ENCODE assay signal across 8 cellular contexts in the genomic region with DNA sequence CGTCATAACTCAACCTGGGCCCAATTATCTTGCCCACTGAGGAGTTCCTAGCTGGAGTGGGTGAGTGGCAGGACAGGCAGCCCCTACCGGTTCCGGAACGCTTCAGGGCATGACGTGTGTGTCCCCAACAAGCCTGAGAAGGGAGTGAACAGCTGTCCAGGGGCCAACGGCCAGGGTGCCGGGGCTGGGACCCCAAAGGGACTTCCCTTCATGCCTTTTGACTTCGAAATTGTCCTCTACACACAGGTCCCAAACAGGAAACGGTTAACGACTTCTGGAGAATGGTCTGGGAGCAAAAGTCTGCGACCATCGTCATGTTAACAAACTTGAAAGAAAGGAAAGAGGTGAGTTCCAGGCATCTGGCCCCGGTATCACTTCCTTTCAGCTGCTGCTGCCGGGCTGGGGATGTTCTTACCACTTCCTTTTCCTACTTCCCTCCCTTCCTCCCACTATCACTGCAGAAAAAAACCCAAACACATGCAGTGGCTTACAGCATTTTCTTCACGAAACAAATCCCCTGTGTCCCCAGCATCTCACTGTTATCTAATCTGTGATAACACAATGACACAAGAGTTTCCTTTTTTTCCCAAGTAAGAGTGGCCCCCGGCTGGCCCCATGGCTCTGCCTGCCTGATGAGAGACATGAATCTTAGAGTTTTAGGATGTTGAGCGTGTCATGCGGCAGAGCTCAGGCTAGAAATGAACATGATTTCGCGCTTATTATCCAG.
DNase-seq lines count a peak whose midpoint lies in the region; ATAC-seq and TF ChIP-seq lines count a peak whose summit lies in the region.

No MANE protein-coding gene starts in this region.

- peaks cover 72% of the 10 kb centered on the region for H3K36me3 Mint-ChIP-seq in activated CD8-positive, alpha-beta T cell treated with anti-CD3 and anti-CD28 coated beads for 36 hours (ENCODE audit: low read depth)

- TF ChIP-seq CTCF in activated CD8-positive, alpha-beta T cell treated with anti-CD3 and anti-CD28 coated beads for 36 hours (IDR thresholded peaks at IDR 0.05), result no peak

- ATAC-seq in HG03558 (IDR thresholded peaks at IDR 0.05; ENCODE audit: extremely low read depth, unreplicated experiment) (peak; percentile 26), Right ventricle myocardium inferior (peak; percentile 35)
- ATAC-seq in activated CD8-positive, alpha-beta T cell treated with anti-CD3 and anti-CD28 coated beads for 36 hours, result peak; percentile 14

- H3K4me1 Mint-ChIP-seq in activated CD8-positive, alpha-beta T cell treated with anti-CD3 and anti-CD28 coated beads for 36 hours (ENCODE audit: low read depth), result peaks cover 83% of the 10 kb centered on the region

- intact Hi-C loops in activated CD8-positive, alpha-beta T cell treated with anti-CD3 and anti-CD28 coated beads for 36 hours (cut with micrococcal nuclease), result loop anchor here (2.0 to 10.0 kb wide), 2 partner anchors 14 to 48 kb away; no protein-coding TSS in a partner anchor
- intact Hi-C loops in Right ventricle myocardium inferior (cut with DNase I), result loop anchor here (10.0 kb wide), 1 partner anchor 48 kb away; no protein-coding TSS in a partner anchor

- H3K4me3 Mint-ChIP-seq in activated CD8-positive, alpha-beta T cell treated with anti-CD3 and anti-CD28 coated beads for 36 hours, result peak overlapping the region; percentile 72

- POLR2A ChIA-PET in activated CD8-positive, alpha-beta T cell treated with anti-CD3 and anti-CD28 coated beads for 36 hours (lab: Charles Lee), result interaction anchor here (0.8 to 9.5 kb wide), 6 partner anchors 11 to 64 kb away, joined by 3 to 133 read pairs (median 11); a partner anchor contains a TSS

- peak; percentile 78 for DNase-seq in activated CD8-positive, alpha-beta memory T cell treated with anti-CD3 and anti-CD28 coated beads for 24 hours
- no peak for DNase-seq in activated CD8-positive, alpha-beta memory T cell treated with anti-CD3 and anti-CD28 coated beads, Interleukin-2, amount 50 U/mL, for 48 hours
- DNase-seq in activated CD8-positive, alpha-beta T cell treated with anti-CD3 and anti-CD28 coated beads for 36 hours, result peak; percentile 73
- DNase-seq in Right ventricle myocardium inferior (ENCODE audit: missing footprints) (peak; percentile 78), NCI-H1436 (lab: John Stamatoyannopoulos, UW) (no peak), NCI-H1694 treated with DMSO at 0.1 percent for 48 hours (lab: John Stamatoyannopoulos, UW) (no peak)
- DNase-seq in stimulated activated CD4-positive, alpha-beta T cell treated with anti-CD3 and anti-CD28 coated beads, Interleukin-1b, Interleukin-23, amount 100 ng/mL, for 48 hours, result peak; percentile 52

- CTCF ChIA-PET in activated CD8-positive, alpha-beta T cell treated with anti-CD3 and anti-CD28 coated beads for 36 hours (lab: Charles Lee), result interaction anchor here (0.6 to 5.0 kb wide), 12 partner anchors 11 to 156 kb away, joined by 3 to 50 read pairs (median 4); a partner anchor contains a TSS

- peak overlapping the region; percentile 94 for H3K27ac Mint-ChIP-seq in activated CD8-positive, alpha-beta T cell treated with anti-CD3 and anti-CD28 coated beads for 36 hours

- H3K9me3 Mint-ChIP-seq in activated CD8-positive, alpha-beta T cell treated with anti-CD3 and anti-CD28 coated beads for 36 hours, result no peaks in the 10 kb centered on the region

- no peaks in the 10 kb centered on the region for H3K27me3 Mint-ChIP-seq in activated CD8-positive, alpha-beta T cell treated with anti-CD3 and anti-CD28 coated beads for 36 hours

Comparison
In these comparisons a context has a peak if more than half of its experiments do, and no peak if none do; other contexts are left out.
1. DNase-seq: peak in activated CD8-positive, alpha-beta memory T cell treated with anti-CD3 and anti-CD28 coated beads for 24 hours (single experiment), activated CD8-positive, alpha-beta T cell treated with anti-CD3 and anti-CD28 coated beads for 36 hours (single experiment), Right ventricle myocardium inferior (single experiment) and stimulated activated CD4-positive, alpha-beta T cell treated with anti-CD3 and anti-CD28 coated beads, Interleukin-1b, Interleukin-23, amount 100 ng/mL, for 48 hours (single experiment); none in activated CD8-positive, alpha-beta memory T cell treated with anti-CD3 and anti-CD28 coated beads, Interleukin-2, amount 50 U/mL, for 48 hours (single experiment), NCI-H1436 (single experiment) and NCI-H1694 treated with DMSO at 0.1 percent for 48 hours (single experiment).
2. Peak in every context shown above with its lines, with median percentiles within 50 percentile points of each other: ATAC-seq.